25 cellular contexts compared by ENCODE assay signal in the genomic region with DNA sequence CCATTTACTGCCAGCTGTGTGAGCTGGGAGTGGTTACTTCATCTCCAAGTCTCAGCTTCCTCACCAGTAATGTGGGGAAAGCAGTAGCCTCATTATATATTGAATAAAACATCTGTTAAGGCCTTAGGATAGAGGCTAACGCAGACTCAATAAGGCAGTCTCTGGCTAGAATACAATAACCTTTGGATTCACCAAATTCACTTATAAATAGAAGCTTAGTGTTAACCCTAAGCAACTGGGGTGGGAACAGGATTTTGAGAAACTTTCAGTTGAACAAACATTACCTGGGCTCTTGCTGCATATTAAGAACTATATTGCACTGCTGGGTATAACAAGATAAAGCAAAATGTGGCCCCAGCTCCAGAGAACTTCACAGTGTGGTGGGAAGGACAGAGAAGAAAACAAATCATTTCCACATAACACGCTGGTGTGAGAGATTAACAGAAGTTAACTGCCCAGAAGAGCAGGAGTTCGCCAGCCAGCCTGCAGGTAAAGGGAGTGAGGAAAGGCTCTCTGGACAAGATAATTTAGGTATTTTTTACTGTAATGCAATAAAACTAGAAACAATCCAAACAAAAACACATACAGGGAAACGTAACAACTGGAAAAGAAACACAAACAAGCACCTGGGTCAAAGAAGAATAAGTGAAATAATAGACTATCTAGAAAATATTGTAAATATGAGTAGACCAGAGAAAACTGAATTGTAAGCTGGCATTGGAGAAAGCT. TPM values are rescaled to one million over a fixed set of nuclear protein-coding genes. Genes with fewer than 3 reads are reported as not detected.
DNase-seq lines count a peak whose midpoint lies in the region; ATAC-seq, FAIRE-seq and TF ChIP-seq lines count a peak whose summit lies in the region.
"Had no signal": no experiment of that assay in that cellular context is flagged by ENCODE, and none has a peak within 500 bp of the region (broad histone marks: within the 10 kb centered on the region; RNA-seq: fewer than 3 reads in every experiment).

No MANE protein-coding gene starts in this region.

- no peak for TF ChIP-seq EP300 in esophagus muscularis mucosa (IDR thresholded peaks at IDR 0.05)

- H3K79me2 ChIP-seq in GM23338 (replicated peaks; ENCODE audit: insufficient read depth) (peaks cover 28% of the 10 kb centered on the region), trophoblast cell (ENCODE audit: control insufficient read depth, insufficient read depth, low read length, poor library complexity) (no peaks in the 10 kb centered on the region)

- no peak overlapping the region for H2BK12ac ChIP-seq in trophoblast cell (ENCODE audit: low read length)

- peak overlapping the region; percentile 74 for H3K23ac ChIP-seq in trophoblast cell (ENCODE audit: low read length)

- 96% methylated on average over 4 of the region's 4 CpGs for WGBS in esophagus muscularis mucosa
- WGBS in liver: 39% methylated on average over 4 of the region's 4 CpGs
- no CpG with 5 or more reads among the region's 4 CpGs for WGBS in trophoblast cell (ENCODE audit: extremely low coverage, insufficient coverage, insufficient read length)

- H3K4me2 ChIP-seq in GM23338: no peak overlapping the region
- no peak overlapping the region for H3K4me2 ChIP-seq in trophoblast cell (ENCODE audit: low read length)
- H3K4me2 ChIP-seq: A549; BLaER1 treated with 17β-estradiol and CSF1 and Interleukin-3, amounts not matched to agents 10 nM and 100 nM had no signal

- no peak overlapping the region for H2BK5ac ChIP-seq in trophoblast cell (ENCODE audit: low read depth, low read length, poor library complexity)

- peak overlapping the region; percentile 43; the same call in 1 of the 2 replicates for H3K27ac Mint-ChIP-seq in GM23338
- H3K27ac Mint-ChIP-seq: CD14-positive monocyte; CD4-positive, alpha-beta T cell; CD8-positive, alpha-beta memory T cell had no signal

- H2BK120ac ChIP-seq in trophoblast cell (ENCODE audit: insufficient read depth, low read length, poor library complexity): no peak overlapping the region

- H4K91ac ChIP-seq in trophoblast cell (ENCODE audit: low read depth, low read length): no peak overlapping the region

- no peak for TF ChIP-seq RAD21 in liver (IDR thresholded peaks at IDR 0.05)

- H3K4me1 ChIP-seq in GM23338 (ENCODE audit: insufficient read depth) (peaks cover 4% of the 10 kb centered on the region; the same call in 1 of the 2 replicates), esophagus muscularis mucosa (peaks cover 0 to 7% (median 5%) of the 10 kb centered on the region in 4 donors), liver (ENCODE audit: control insufficient read depth in 4 of 4, insufficient read depth in 4 of 4, low read length in 3 of 4) (peaks cover 0 to 20% (median 3%) of the 10 kb centered on the region in 4 donors), trophoblast cell (ENCODE audit: control insufficient read depth in 1 of 2, insufficient read depth in 2 of 2, low read length in 2 of 2) (no peaks in the 10 kb centered on the region)
- H3K4me1 ChIP-seq: BE2C had no signal

- no peaks in the 10 kb centered on the region for H3K9me2 ChIP-seq in GM23338 (ENCODE audit: insufficient read depth)

- H2AK5ac ChIP-seq in trophoblast cell (ENCODE audit: low read length): no peak overlapping the region

- no peaks in the 10 kb centered on the region for H3K27me3 Mint-ChIP-seq in GM23338 (ENCODE audit: insufficient read depth, low read depth, poor library complexity)
- H3K27me3 Mint-ChIP-seq: CD4-positive, alpha-beta T cell had no signal

- no peaks in the 10 kb centered on the region for H3K79me1 ChIP-seq in trophoblast cell (ENCODE audit: low read length)

- no peak overlapping the region for H4K12ac ChIP-seq in trophoblast cell (ENCODE audit: low read depth, low read length)

- H3K18ac ChIP-seq in trophoblast cell (ENCODE audit: low read length): no peak overlapping the region

- H2AFZ ChIP-seq in GM23338 (no peak overlapping the region), trophoblast cell (ENCODE audit: insufficient read depth, low read length, poor library complexity) (no peak overlapping the region)

- TF ChIP-seq CTCF in GM23338 (conservative IDR thresholded peaks at IDR 0.05; ENCODE audit: low read depth in 2 of 2): no peak
- no peak for TF ChIP-seq CTCF in esophagus muscularis mucosa (IDR thresholded peaks at IDR 0.05)
- TF ChIP-seq CTCF in liver (IDR thresholded peaks at IDR 0.05; ENCODE audit: low read depth, low read length, missing input control): no peak

- no peaks in the 10 kb centered on the region for H3F3A ChIP-seq in GM23338 (replicated peaks; ENCODE audit: low read depth)

- DNase-seq in GM23338 (ENCODE audit: low spot score) (no peak), esophagus muscularis mucosa (ENCODE audit: extremely low spot score) (peak; percentile 37), trophoblast cell (no peak), frontal cortex (ENCODE audit: low spot score in 2 of 2) (no peak), amygdala (lab: John Stamatoyannopoulos, UW) (no peak)
- DNase-seq: 8988T; ACHN; AML-193; BE2C; CD4-positive, alpha-beta T cell; CD8-positive, alpha-beta memory T cell; DMS 273 treated with DMSO at 0.1 percent for 48 hours; DMS53; DMS79 treated with DMSO at 0.1 percent for 48 hours; GF-D8; GOT3; H7; HCEC 1CT had no signal

- peaks cover 46% of the 10 kb centered on the region for H3K36me3 Mint-ChIP-seq in GM23338 (ENCODE audit: low read depth)

- no peak overlapping the region for H4K8ac ChIP-seq in trophoblast cell (ENCODE audit: low read depth, low read length)

- H4K20me1 ChIP-seq in GM23338 (replicated peaks; ENCODE audit: insufficient read depth): peaks cover 24% of the 10 kb centered on the region
- H4K20me1 ChIP-seq: BLaER1 treated with 17β-estradiol and CSF1 and Interleukin-3, amounts not matched to agents 10 nM and 100 nM had no signal

- peak overlapping the region in 1 of 2 donors; percentile 50 for H3K9ac ChIP-seq in liver (ENCODE audit: low read depth in 1 of 2, low read length in 2 of 2)
- H3K9ac ChIP-seq in trophoblast cell (ENCODE audit: low read length): no peak overlapping the region
- H3K9ac ChIP-seq: BLaER1 treated with 17β-estradiol and CSF1 and Interleukin-3, amounts not matched to agents 10 nM and 100 nM had no signal

- H3K9me3 Mint-ChIP-seq in GM23338: no peaks in the 10 kb centered on the region; the same call in 2 of the 3 replicates
- H3K9me3 Mint-ChIP-seq: CD4-positive, alpha-beta T cell; CD8-positive, alpha-beta memory T cell had no signal

- TF ChIP-seq POLR2A in esophagus muscularis mucosa (IDR thresholded peaks at IDR 0.05; ENCODE audit: low read depth): no peak

- H3K4me3 Mint-ChIP-seq in GM23338: no peak overlapping the region
- H3K4me3 Mint-ChIP-seq: CD14-positive monocyte; CD4-positive, alpha-beta T cell; CD8-positive, alpha-beta memory T cell had no signal

- no peak for FAIRE-seq in frontal cortex (lab: Jason Lieb, UNC)
- FAIRE-seq: A549, D721Med, GM12891 had no signal

- H3K36me3 ChIP-seq in GM23338 (ENCODE audit: insufficient read depth) (no peaks in the 10 kb centered on the region), esophagus muscularis mucosa (peaks cover 8 to 53% (median 45%) of the 10 kb centered on the region in 4 donors), liver (ENCODE audit: control insufficient read depth in 4 of 4, insufficient read depth in 3 of 4, low read depth in 1 of 4, low read length in 3 of 4) (peaks cover 0 to 11% (median 2%) of the 10 kb centered on the region in 4 donors), trophoblast cell (ENCODE audit: control insufficient read depth in 1 of 2, insufficient read depth in 2 of 2, low read length in 2 of 2) (no peaks in the 10 kb centered on the region)

- H3K27ac ChIP-seq in GM23338 (ENCODE audit: low read depth) (no peak overlapping the region), esophagus muscularis mucosa (replicated peaks in 1 of 4) (no peak overlapping the region), liver (ENCODE audit: low read depth in 1 of 2, low read length in 2 of 2) (peak overlapping the region; percentile 65 to 75), trophoblast cell (ENCODE audit: low read depth, low read length) (no peak overlapping the region)
- H3K27ac ChIP-seq: BLaER1 treated with 17β-estradiol and CSF1 and Interleukin-3, amounts not matched to agents 10 nM and 100 nM had no signal

- H3K14ac ChIP-seq in trophoblast cell (ENCODE audit: low read length): no peak overlapping the region

- H3K27me3 ChIP-seq in GM23338 (ENCODE audit: insufficient read depth) (no peaks in the 10 kb centered on the region), esophagus muscularis mucosa (no peaks in the 10 kb centered on the region), liver (ENCODE audit: control insufficient read depth in 4 of 4, insufficient read depth in 4 of 4, low read length in 3 of 4) (no peaks in the 10 kb centered on the region), trophoblast cell (ENCODE audit: insufficient read depth, low read length) (no peaks in the 10 kb centered on the region)
- H3K27me3 ChIP-seq: BE2C; BLaER1 treated with 17β-estradiol and CSF1 and Interleukin-3, amounts not matched to agents 10 nM and 100 nM had no signal

- intact Hi-C loops in esophagus muscularis mucosa (cut with DNase I): no loop called here

- H3K4ac ChIP-seq in trophoblast cell (ENCODE audit: low read depth, low read length): no peak overlapping the region

- H3K9me3 ChIP-seq in esophagus muscularis mucosa: no peaks in the 10 kb centered on the region
- H3K9me3 ChIP-seq in liver (ENCODE audit: control insufficient read depth in 4 of 4, low read length in 3 of 4): no peaks in the 10 kb centered on the region
- H3K9me3 ChIP-seq in trophoblast cell (ENCODE audit: insufficient read depth, low read depth, low read length): no peaks in the 10 kb centered on the region
- H3K9me3 ChIP-seq: A549, BE2C had no signal

- peaks cover 27% of the 10 kb centered on the region for H3K4me1 Mint-ChIP-seq in GM23338

- ATAC-seq in GM23338 (no peak), GM18502 (IDR thresholded peaks at IDR 0.05; ENCODE audit: poor library complexity, unreplicated experiment) (no peak)
- ATAC-seq: A549 had no signal

- no peak overlapping the region for H3K4me3 ChIP-seq in GM23338
- H3K4me3 ChIP-seq in esophagus muscularis mucosa: no peak overlapping the region
- H3K4me3 ChIP-seq in liver (ENCODE audit: low read depth in 1 of 3, low read length in 3 of 3): no peak overlapping the region
- no peak overlapping the region for H3K4me3 ChIP-seq in trophoblast cell (ENCODE audit: low read depth, low read length)
- H3K4me3 ChIP-seq: A549; BLaER1 treated with 17β-estradiol and CSF1 and Interleukin-3, amounts not matched to agents 10 nM and 100 nM had no signal

TF ChIP-seq in GM23338, 12 proteins besides CTCF, POLR2A, EP300 and RAD21 (continues in another document):
- TF ChIP-seq ZNF331 (CRISPR knock-in tag; IDR thresholded peaks at IDR 0.05; ENCODE audit: low read depth) (no peak), STAT1 (IDR thresholded peaks at IDR 0.05; ENCODE audit: unreplicated experiment) (no peak)

RNA-seq across cellular contexts. Expression of a gene that starts 57.0 kb away (rescaled TPM):
- 15.5 and 17.9 TPM in 2 replicates for total RNA-seq in GM23338 (2014; rRNA removed; shearing (Covaris generic))
- polyA plus RNA-seq in GM23338 (2016; fragmentation: Nextera tagmentation; extraction: Ambion mirVana) (4.2 and 4.3 TPM in 2 replicates), liver (1 to 10 TPM; 2.4 to 2.9 TPM)
- total RNA-seq in esophagus muscularis mucosa (10 to 100 TPM; 18.9 to 29.1 (median 23.3) TPM), liver (10 to 100 TPM in 1 of 2 donors, 1 to 10 TPM in 1; 4.8 to 16.4 TPM), frontal cortex (16.7 TPM)
- 2.9 and 3.4 TPM in 2 replicates for polyA plus RNA-seq in trophoblast cell (2013)

Comparison
In these comparisons a context has a peak if more than half of its experiments do, and no peak if none do; other contexts are left out.
1. H3K27ac ChIP-seq: peak in liver (2 of 2); none in GM23338 (single experiment), esophagus muscularis mucosa (0 of 4) and trophoblast cell (single experiment).